ENCODE assay signal across 27 cellular contexts in genomic region chr15:65960586-65960985, GRCh38.
"Had no signal": no experiment of that assay in that cellular context is flagged by ENCODE, and none has a peak within 500 bp of the region (broad histone marks: within the 10 kb centered on the region; RNA-seq: fewer than 3 reads in every experiment).

No MANE protein-coding gene starts in this region.

- H3K27ac ChIP-seq: ascending aorta, coronary artery, dorsolateral prefrontal cortex, gastrocnemius medialis, hepatocyte, spleen, testis, WERI-Rb-1 had no signal

- H3K4me2 ChIP-seq: hepatocyte had no signal

- H3K27me3 ChIP-seq: ascending aorta, testis had no signal

- H3K4me3 ChIP-seq: ascending aorta, coronary artery, dorsolateral prefrontal cortex, gastrocnemius medialis, hepatocyte, spleen, testis had no signal

- H3K79me2 ChIP-seq: hepatocyte had no signal

- DNase-seq: activated CD4-positive, alpha-beta T cell treated with anti-CD3 and anti-CD28 coated beads for 48 hours; activated CD4-positive, alpha-beta T cell treated with anti-CD3 and anti-CD28 coated beads, Interleukin-2, amount 50 U/mL, for 48 hours; activated CD8-positive, alpha-beta memory T cell treated with anti-CD3 and anti-CD28 coated beads for 24 hours; activated effector memory CD4-positive, alpha-beta T cell treated with anti-CD3 and anti-CD28 coated beads, Interleukin-2, amount 50 U/mL, for 16 hours; activated naive CD4-positive, alpha-beta T cell treated with anti-CD3 and anti-CD28 coated beads for 36 hours; activated naive CD8-positive, alpha-beta T cell treated with anti-CD3 and anti-CD28 coated beads for 36 hours; activated T-cell treated with anti-CD3 and anti-CD28 coated beads, Interleukin-2, amount 50 U/mL, for 1 hour; dorsolateral prefrontal cortex; effector memory CD4-positive, alpha-beta T cell; erythroblast; gastrocnemius medialis; left cardiac atrium; left ventricle myocardium superior; right cardiac atrium; spleen; stimulated activated CD4-positive, alpha-beta T cell treated with anti-CD3 and anti-CD28 coated beads, Interleukin-2, amount 100 ng/mL, for 48 hours; stimulated activated naive CD8-positive, alpha-beta T cell treated with anti-CD3 and anti-CD28 coated beads, Interleukin-15, Interleukin-2, amounts not matched to agents 100 U/mL and 50 U/mL, for 24 hours; T1000; testis; trophoblast cell; WERI-Rb-1 had no signal

- FAIRE-seq: keratinocyte, urothelium cell line had no signal

- H3K9me3 ChIP-seq: ascending aorta, gastrocnemius medialis, spleen, testis had no signal

- ATAC-seq: activated CD4-positive, CD25-positive, alpha-beta regulatory T cell treated with anti-CD3 and anti-CD28 coated beads, Interleukin-2, amount 50 U/mL, for 24 hours; gastrocnemius medialis; left cardiac atrium; left ventricle myocardium superior; right cardiac atrium; stimulated activated naive CD8-positive, alpha-beta T cell treated with anti-CD3 and anti-CD28 coated beads, Interleukin-15, Interleukin-2, amounts not matched to agents 100 U/mL and 50 U/mL, for 24 hours had no signal

- H3K4me1 ChIP-seq: ascending aorta, gastrocnemius medialis, spleen, testis had no signal

- H3K36me3 ChIP-seq: ascending aorta, gastrocnemius medialis, spleen, WERI-Rb-1 had no signal

- H2AFZ ChIP-seq: hepatocyte had no signal
